Comparison of ENCODE assay signal across 16 cellular contexts in the genomic region with DNA sequence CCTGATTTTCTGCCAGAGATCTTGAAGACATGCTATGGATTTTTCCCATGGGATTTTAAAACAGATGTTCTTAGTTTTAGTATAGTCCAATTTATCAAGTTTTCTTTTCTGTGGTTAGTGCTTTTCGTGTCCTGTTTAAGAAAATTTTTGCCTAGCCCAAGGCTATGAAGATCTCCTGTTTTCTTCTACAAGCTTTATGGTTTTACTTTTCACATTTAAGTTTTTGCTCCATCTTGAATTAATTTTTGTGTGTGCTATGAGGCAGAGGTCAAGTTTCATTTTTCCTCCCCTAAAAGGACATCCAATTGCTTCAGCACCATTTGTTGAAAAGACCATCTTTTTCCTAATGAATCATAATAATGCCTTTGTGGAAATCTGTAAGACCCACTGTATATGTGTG.
DNase-seq lines count a peak whose midpoint lies in the region; ATAC-seq and TF ChIP-seq lines count a peak whose summit lies in the region.
"Had no signal": no experiment of that assay in that cellular context is flagged by ENCODE, and none has a peak within 500 bp of the region (broad histone marks: within the 10 kb centered on the region; RNA-seq: fewer than 3 reads in every experiment).

No MANE protein-coding gene starts in this region.

- intact Hi-C loops in gastrocnemius medialis (cut with DNase I; ENCODE audit: low total_unique reads): loop anchor here (5.0 kb wide), 1 partner anchor 68 kb away; the partner anchor contains the start of gene IGFBP7

- DNase-seq in AG08395 (ENCODE audit: low spot score): peak; percentile 28
- DNase-seq in RPMI7951 (ENCODE audit: low read depth): peak; percentile 93
- DNase-seq in fibroblast of villous mesenchyme (ENCODE audit: low read depth): peak; percentile 78
- DNase-seq in gastrocnemius medialis: no peak
- DNase-seq in H7: no peak
- no peak for DNase-seq in NCI-H187 treated with DMSO at 0.1 percent for 48 hours (lab: John Stamatoyannopoulos, UW)
- no peak for DNase-seq in stimulated activated naive CD4-positive, alpha-beta T cell (lab: John Stamatoyannopoulos, UW)
- DNase-seq: activated CD4-positive, CD25-positive, alpha-beta regulatory T cell; activated T-cell treated with anti-CD3 and anti-CD28 coated beads, Interleukin-2, amount 50 U/mL, for 24 hours; CD4-positive, CD25-positive, alpha-beta regulatory T cell; GDM1; NCI-H510A; ovary; SHP77 treated with DMSO at 0.1 percent for 48 hours had no signal

- no peak for TF ChIP-seq POLR2A in gastrocnemius medialis (IDR thresholded peaks at IDR 0.05)

- H3K36me3 ChIP-seq in gastrocnemius medialis (no peaks in the 10 kb centered on the region), H7 (replicated peaks; ENCODE audit: control insufficient read depth, insufficient read depth, low read length) (no peaks in the 10 kb centered on the region)
- H3K36me3 ChIP-seq: ovary had no signal

- TF ChIP-seq CTCF in fibroblast of villous mesenchyme (IDR thresholded peaks at IDR 0.05; ENCODE audit: insufficient read depth, low read depth, low read length) (no peak), gastrocnemius medialis (IDR thresholded peaks at IDR 0.05 in 4 of 5, conservative IDR thresholded peaks at IDR 0.05 in 1 of 5) (no peak)

- H3K27ac ChIP-seq in gastrocnemius medialis: peak overlapping the region; percentile 58 to 73 (median 62)
- H3K27ac ChIP-seq: epithelial cell of prostate had no signal

- ATAC-seq in gastrocnemius medialis (no peak), HG03521 (IDR thresholded peaks at IDR 0.05; ENCODE audit: unreplicated experiment) (no peak)

- in situ Hi-C loops in gastrocnemius medialis (cut with MboI; ENCODE audit: low sequenced_read_pairs in 4 of 4): no loop called here

- peaks cover 6 to 35% of the 10 kb centered on the region in 2 donors for H3K4me1 ChIP-seq in gastrocnemius medialis

- H3K4me3 ChIP-seq in fibroblast of villous mesenchyme (ENCODE audit: low read depth, low read length) (no peak overlapping the region), gastrocnemius medialis (no peak overlapping the region), H7 (ENCODE audit: insufficient read depth, low read depth, low read length) (no peak overlapping the region)
- H3K4me3 ChIP-seq: ovary had no signal

- no peaks in the 10 kb centered on the region for H3K9me3 ChIP-seq in gastrocnemius medialis
- H3K9me3 ChIP-seq: ovary had no signal

- H3K27me3 ChIP-seq in gastrocnemius medialis: no peaks in the 10 kb centered on the region
- no peaks in the 10 kb centered on the region for H3K27me3 ChIP-seq in H7 (ENCODE audit: control insufficient read depth, insufficient read depth, low read length)
- H3K27me3 ChIP-seq: ovary had no signal

Comparison
In these comparisons a context has a peak if more than half of its experiments do, and no peak if none do; other contexts are left out.
1. DNase-seq: peak in AG08395 (single experiment), RPMI7951 (single experiment) and fibroblast of villous mesenchyme (single experiment); none in gastrocnemius medialis (0 of 2), H7 (single experiment), NCI-H187 treated with DMSO at 0.1 percent for 48 hours (single experiment) and stimulated activated naive CD4-positive, alpha-beta T cell (0 of 6).